Comparison of ENCODE assay signal across 1 cellular context in genomic region chr1:32695098-32695904, GRCh38.
TF ChIP-seq lines count a peak whose summit lies in the region.

No MANE protein-coding gene starts in this region.

TF ChIP-seq in A549, 52 proteins besides CTCF, POLR2A, EP300 and RAD21 (continued from another document):
- TF ChIP-seq, protein P1, sequence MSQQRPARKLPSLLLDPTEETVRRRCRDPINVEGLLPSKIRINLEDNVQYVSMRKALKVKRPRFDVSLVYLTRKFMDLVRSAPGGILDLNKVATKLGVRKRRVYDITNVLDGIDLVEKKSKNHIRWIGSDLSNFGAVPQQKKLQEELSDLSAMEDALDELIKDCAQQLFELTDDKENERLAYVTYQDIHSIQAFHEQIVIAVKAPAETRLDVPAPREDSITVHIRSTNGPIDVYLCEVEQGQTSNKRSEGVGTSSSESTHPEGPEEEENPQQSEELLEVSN (IDR thresholded peaks at IDR 0.05; ENCODE audit: borderline replicate concordance, low read depth), result no peak
- no peak for TF ChIP-seq FOSB (CRISPR knock-in tag; IDR thresholded peaks at IDR 0.05)
- no peak for TF ChIP-seq CHD2 (IDR thresholded peaks at IDR 0.05; ENCODE audit: low read length, partially characterized antibody)
- TF ChIP-seq HOXA7 (CRISPR knock-in tag; IDR thresholded peaks at IDR 0.05), result no peak
TF ChIP-seq in A549: peak in this region for 0.
